In the genomic region with DNA sequence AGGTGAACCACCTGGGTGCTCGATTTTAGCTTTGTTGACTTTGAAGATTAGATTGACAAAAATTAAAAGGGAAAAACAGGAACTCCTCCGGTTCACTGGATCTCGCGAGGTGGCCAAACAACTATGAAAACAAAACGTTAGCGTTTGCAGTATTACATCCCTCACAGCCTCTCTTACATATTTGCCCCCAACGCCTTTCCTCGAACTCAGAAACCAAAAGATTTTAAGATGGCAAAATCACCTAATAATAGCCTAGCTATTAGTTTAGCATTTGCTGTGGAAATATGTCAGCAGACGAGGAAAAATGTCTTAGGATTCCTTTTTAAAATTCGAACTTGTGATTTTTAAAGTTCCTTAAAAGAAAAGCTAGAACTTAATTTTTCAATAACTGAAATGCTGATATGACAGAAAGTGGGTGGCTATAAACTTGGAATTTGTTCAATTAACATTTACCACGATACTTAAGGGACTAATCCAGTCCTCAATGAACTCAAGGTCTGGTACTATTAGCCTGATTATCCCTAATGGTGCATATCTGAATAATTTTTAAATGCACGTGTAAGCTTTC, we compare ENCODE assay signal across 8 cellular contexts. TPM values are rescaled to one million over a fixed set of nuclear protein-coding genes. Genes with fewer than 3 reads are reported as not detected.
DNase-seq lines count a peak whose midpoint lies in the region; ATAC-seq and TF ChIP-seq lines count a peak whose summit lies in the region.

No MANE protein-coding gene starts in this region.

- H3K4me3 ChIP-seq in epithelial cell of proximal tubule (ENCODE audit: low read depth, low read length) = peak overlapping the region; percentile 89

- TF ChIP-seq CTCF in epithelial cell of proximal tubule (conservative IDR thresholded peaks at IDR 0.05; ENCODE audit: low read depth, low read length) = no peak
- TF ChIP-seq CTCF in neural crest cell (conservative IDR thresholded peaks at IDR 0.05) = no peak

- POLR2A ChIA-PET in HEK293T (lab: Yijun Ruan, JAX) = interaction anchor here (1.7 to 3.2 kb wide), 2 partner anchors 48 to 60 kb away, joined by 7 to 8 read pairs; a partner anchor contains a TSS

- CTCF ChIA-PET in HEK293T (lab: Yijun Ruan, JAX) = no interaction called here

- ATAC-seq in GM18517 (IDR thresholded peaks at IDR 0.05; ENCODE audit: unreplicated experiment) (peak; percentile 36), HG03025 (IDR thresholded peaks at IDR 0.05; ENCODE audit: low FRiP score, unreplicated experiment) (peak; percentile 28), SK-N-SH treated with all-trans-retinoic acid at 6 μM for 48 hours (peak; percentile 51)

- DNase-seq in 8988T (peak; percentile 35), epithelial cell of proximal tubule (ENCODE audit: low read depth) (no peak), neural crest cell (ENCODE audit: low read depth, low spot score) (no peak), NCI-H526 treated with DMSO at 0.1 percent for 48 hours (lab: John Stamatoyannopoulos, UW) (no peak), HEK293T (ENCODE audit: extremely low spot score) (no peak)

- H3K27me3 Mint-ChIP-seq in neural crest cell (ENCODE audit: low read depth) = peaks cover 31% of the 10 kb centered on the region

- H3K27ac Mint-ChIP-seq in neural crest cell (ENCODE audit: unreplicated experiment) = peak overlapping the region; percentile 93

- peak overlapping the region; percentile 97 for H3K4me3 Mint-ChIP-seq in neural crest cell

- no peaks in the 10 kb centered on the region for H3K9me3 Mint-ChIP-seq in neural crest cell

- H3K36me3 Mint-ChIP-seq in neural crest cell (ENCODE audit: low read depth) = peaks cover 4% of the 10 kb centered on the region

- H3K4me1 Mint-ChIP-seq in neural crest cell = peaks cover 24% of the 10 kb centered on the region

TF ChIP-seq in SK-N-SH treated with all-trans-retinoic acid at 6 μM for 48 hours, 23 proteins besides CTCF, POLR2A, EP300 and RAD21:
- TF ChIP-seq PPARA (CRISPR knock-in tag; IDR thresholded peaks at IDR 0.05; ENCODE audit: borderline replicate concordance) (no peak), ARNTL (CRISPR knock-in tag; IDR thresholded peaks at IDR 0.05; ENCODE audit: borderline replicate concordance, low read depth) (no peak), ZNF565 (CRISPR knock-in tag; conservative IDR thresholded peaks at IDR 0.05; ENCODE audit: low read depth) (no peak), TOX (CRISPR knock-in tag; IDR thresholded peaks at IDR 0.05; ENCODE audit: borderline replicate concordance) (no peak), SNAI2 (CRISPR knock-in tag; IDR thresholded peaks at IDR 0.05) (no peak)

TF ChIP-seq in HEK293T, 16 proteins besides CTCF, POLR2A, EP300 and RAD21:
- TF ChIP-seq ELF4 (IDR thresholded peaks at IDR 0.05) (no peak), ARNT (IDR thresholded peaks at IDR 0.05) (no peak), CTBP1 (IDR thresholded peaks at IDR 0.05; ENCODE audit: borderline replicate concordance) (no peak), BHLHE40 (IDR thresholded peaks at IDR 0.05; ENCODE audit: borderline replicate concordance) (no peak), SP1 (IDR thresholded peaks at IDR 0.05) (no peak)

RNA-seq across cellular contexts. Expression of a gene that starts 0.5 kb away (rescaled TPM):
- total RNA-seq in epithelial cell of proximal tubule (5.0 and 11.8 TPM in 2 replicates), neural crest cell (26.2 and 26.8 TPM in 2 replicates)

RNA-seq across cellular contexts. Expression of a gene that starts 48.2 kb away (rescaled TPM):
- total RNA-seq in epithelial cell of proximal tubule (33.3 and 39.4 TPM in 2 replicates), neural crest cell (28.9 and 31.0 TPM in 2 replicates)
